ENCODE assay signal across 15 cellular contexts in genomic region chr20:40680560-40680959, GRCh38.
DNase-seq lines count a peak whose midpoint lies in the region; ATAC-seq, FAIRE-seq and TF ChIP-seq lines count a peak whose summit lies in the region.
"Had no signal": no experiment of that assay in that cellular context is flagged by ENCODE, and none has a peak within 500 bp of the region (broad histone marks: within the 10 kb centered on the region; RNA-seq: fewer than 3 reads in every experiment).

No MANE protein-coding gene starts in this region.

- POLR2A ChIA-PET in GM10248 (lab: Yijun Ruan, JAX): no interaction called here

- no peak overlapping the region for H3K4me3 Mint-ChIP-seq in nephron progenitor cell
- H3K4me3 Mint-ChIP-seq: IgD-negative memory B cell had no signal

- ATAC-seq in HG02623 (IDR thresholded peaks at IDR 0.05; ENCODE audit: unreplicated experiment) (peak; percentile 66), HG03460 (IDR thresholded peaks at IDR 0.05; ENCODE audit: unreplicated experiment) (peak; percentile 66), HG03342 (IDR thresholded peaks at IDR 0.05; ENCODE audit: unreplicated experiment) (no peak)

- H3K4me1 Mint-ChIP-seq in nephron progenitor cell: peaks cover 31% of the 10 kb centered on the region

- H3K27me3 Mint-ChIP-seq in nephron progenitor cell (ENCODE audit: low read depth, poor library complexity): peaks cover 100% of the 10 kb centered on the region

- H3K36me3 Mint-ChIP-seq in nephron progenitor cell (ENCODE audit: low read depth): peaks cover 19% of the 10 kb centered on the region
- H3K36me3 Mint-ChIP-seq: IgD-negative memory B cell had no signal

- H3K9me3 Mint-ChIP-seq in nephron progenitor cell: no peaks in the 10 kb centered on the region

- TF ChIP-seq CTCF in GM10248 (IDR thresholded peaks at IDR 0.05; ENCODE audit: control extremely low read depth, extremely low read depth, low read depth, missing control alignments): no peak
- TF ChIP-seq CTCF in nephron progenitor cell (IDR thresholded peaks at IDR 0.05): no peak

- H3K27ac Mint-ChIP-seq in nephron progenitor cell: no peak overlapping the region
- H3K27ac Mint-ChIP-seq: IgD-negative memory B cell had no signal

- CTCF ChIA-PET in GM10248 (lab: Yijun Ruan, JAX): interaction anchor here (1.4 kb wide), 1 partner anchor 8 kb away, joined by 6 read pairs; the partner anchor contains the start of gene MAFB

- DNase-seq in GM10248 (ENCODE audit: extremely low spot score): peak; percentile 57
- peak; percentile 34 for DNase-seq in GM19239 (ENCODE audit: insufficient read length, low spot score)
- no peak for DNase-seq in EL
- DNase-seq in stimulated activated CD4-positive, alpha-beta T cell treated with anti-CD3 and anti-CD28 coated beads, Interleukin-4, amount 100 ng/mL, for 24 hours: no peak
- no peak for DNase-seq in nephron progenitor cell
- DNase-seq: amygdala, DMS 273 treated with DMSO at 0.1 percent for 48 hours, dorsolateral prefrontal cortex, NCI-H774, ovary had no signal

- FAIRE-seq in GM19239 (lab: Jason Lieb, UNC): no peak
- FAIRE-seq: urothelium cell line had no signal

Comparison
In these comparisons a context has a peak if more than half of its experiments do, and no peak if none do; other contexts are left out.
1. DNase-seq: peak in GM10248 (single experiment) and GM19239 (single experiment); none in EL (single experiment), stimulated activated CD4-positive, alpha-beta T cell treated with anti-CD3 and anti-CD28 coated beads, Interleukin-4, amount 100 ng/mL, for 24 hours (single experiment) and nephron progenitor cell (single experiment).